In genomic region chr4:52911684-52912294, GRCh38 we compare ENCODE assay signal across 7 cellular contexts. TPM values are rescaled to one million over a fixed set of nuclear protein-coding genes. Genes with fewer than 3 reads are reported as not detected.
DNase-seq lines count a peak whose midpoint lies in the region; ATAC-seq, FAIRE-seq and TF ChIP-seq lines count a peak whose summit lies in the region.

No MANE protein-coding gene starts in this region.

- H3K36me3 ChIP-seq in HCT116 (ENCODE audit: control insufficient read depth in 1 of 2, insufficient read depth in 2 of 2, low read length in 2 of 2) (no peaks in the 10 kb centered on the region), astrocyte (ENCODE audit: insufficient read depth, low read length) (no peaks in the 10 kb centered on the region)

- H4K20me1 ChIP-seq in HCT116 (ENCODE audit: insufficient read depth) (no peaks in the 10 kb centered on the region), astrocyte (ENCODE audit: insufficient read depth, low read length) (no peaks in the 10 kb centered on the region)

- no peaks in the 10 kb centered on the region for H3K27me3 Mint-ChIP-seq in T-helper 2 cell treated with Interferon-gamma antibody and Interleukin-4, amounts not matched to agents 5 μg/mL and 100 μg/mL, for 36 hours (ENCODE audit: low read depth)
- no peaks in the 10 kb centered on the region for H3K27me3 Mint-ChIP-seq in astrocyte (ENCODE audit: low read depth, unreplicated experiment)

- DNase-seq in GM10266 (ENCODE audit: extremely low spot score) (peak; percentile 60), HCT116 (ENCODE audit: low read depth, low spot score) (peak; percentile 77), NCI-H1105 (lab: John Stamatoyannopoulos, UW) (peak; percentile 30), astrocyte (ENCODE audit: low read depth) (peak; percentile 14), iPS-NIHi11 (ENCODE audit: low spot score) (peak; percentile 82)
- DNase-seq in T-helper 2 cell treated with Interferon-gamma antibody and Interleukin-4, amounts not matched to agents 5 μg/mL and 100 μg/mL, for 36 hours (ENCODE audit: low spot score), result peak; percentile 43
- DNase-seq in stimulated activated CD4-positive, alpha-beta T cell treated with anti-CD3 and anti-CD28 coated beads, Interleukin-1b, Interleukin-23, amount 100 ng/mL, for 4 hours (ENCODE audit: low read depth in 2 of 2), result peak; percentile 47 to 52

- intact Hi-C loops in HCT116 (cut with micrococcal nuclease), result no loop called here

- H3K27ac ChIP-seq in HCT116 (ENCODE audit: low read depth, low read length) (no peak overlapping the region), astrocyte (ENCODE audit: low read depth, low read length) (no peak overlapping the region)

- H3K4me2 ChIP-seq in HCT116 (ENCODE audit: low read length), result no peak overlapping the region
- H3K4me2 ChIP-seq in astrocyte (ENCODE audit: low read length), result no peak overlapping the region

- TF ChIP-seq CTCF in GM10266 (IDR thresholded peaks at IDR 0.05; ENCODE audit: control insufficient read depth, insufficient read depth, low read depth, missing control alignments) (peak; percentile 73), HCT116 (IDR thresholded peaks at IDR 0.05 in 2 of 3, conservative IDR thresholded peaks at IDR 0.05 in 1 of 3; ENCODE audit: borderline replicate concordance in 1 of 3, insufficient read depth in 1 of 3, low read depth in 2 of 3, low read length in 2 of 3) (peak; percentile 41 to 97 (median 90); a peak in 5 of 6 replicates), astrocyte (IDR thresholded peaks at IDR 0.05; ENCODE audit: insufficient read depth, low read depth, low read length) (peak; percentile 49)

- no peak overlapping the region for H3K4me3 ChIP-seq in HCT116 (replicated peaks in 1 of 2; ENCODE audit: low read depth in 1 of 2, low read length in 2 of 2)
- H3K4me3 ChIP-seq in astrocyte (ENCODE audit: insufficient read depth, low read depth, low read length), result no peak overlapping the region

- RAD21 ChIA-PET in HCT116 (lab: Charles Lee; ENCODE audit: low non-redundant PET in 1 of 2, low total read pairs in 2 of 2, uncharacterized antibody in 2 of 2, unreplicated experiment in 2 of 2), result no interaction called here

- no TSS peak for BruUV-seq in HCT116 (replicated peaks; lab: Mats Ljungman, UMichigan)

- H3K4me1 ChIP-seq in HCT116 (ENCODE audit: control insufficient read depth in 1 of 2, insufficient read depth in 2 of 2, low read length in 2 of 2) (0 out of 4 replicates have a peak, but pooled peaks cover 0 to 3% of the 10 kb centered on the region in 2 experiments), astrocyte (ENCODE audit: insufficient read depth, low read length) (peaks cover 15% of the 10 kb centered on the region)

- TF ChIP-seq POLR2A in HCT116 (IDR thresholded peaks at IDR 0.05; ENCODE audit: borderline replicate concordance, extremely low read depth, insufficient read depth, insufficient read length), result no peak

- peak; percentile 94 for ATAC-seq in HCT116

- peak; percentile 40 for TF ChIP-seq RAD21 in HCT116 (IDR thresholded peaks at IDR 0.05; ENCODE audit: low read depth)

- H3K27ac Mint-ChIP-seq in T-helper 2 cell treated with Interferon-gamma antibody and Interleukin-4, amounts not matched to agents 5 μg/mL and 100 μg/mL, for 36 hours, result no peak overlapping the region
- H3K27ac Mint-ChIP-seq in astrocyte (ENCODE audit: unreplicated experiment), result no peak overlapping the region

- H3K79me2 ChIP-seq in HCT116 (ENCODE audit: insufficient read depth, low read length), result no peaks in the 10 kb centered on the region
- no peaks in the 10 kb centered on the region for H3K79me2 ChIP-seq in astrocyte (ENCODE audit: insufficient read depth, low read length)

- CTCF ChIA-PET in HCT116 (lab: Charles Lee), result interaction anchor here (0.8 to 1.3 kb wide), 10 partner anchors 8 to 366 kb away, joined by 3 to 9 read pairs (median 4); no protein-coding TSS in a partner anchor

- H3K27me3 ChIP-seq in HCT116 (ENCODE audit: insufficient read depth, low read length) (no peaks in the 10 kb centered on the region), astrocyte (ENCODE audit: insufficient read depth, low read length) (no peaks in the 10 kb centered on the region)

- POLR2A ChIA-PET in HCT116 (lab: Charles Lee), result interaction anchor here (0.8 kb wide), 1 partner anchor 190 kb away, joined by 11 read pairs; no protein-coding TSS in a partner anchor

- H3K4me1 Mint-ChIP-seq in T-helper 2 cell treated with Interferon-gamma antibody and Interleukin-4, amounts not matched to agents 5 μg/mL and 100 μg/mL, for 36 hours (ENCODE audit: low read depth), result peaks cover 4% of the 10 kb centered on the region
- H3K4me1 Mint-ChIP-seq in astrocyte (ENCODE audit: low read depth, unreplicated experiment), result peaks cover 10% of the 10 kb centered on the region

- no peak overlapping the region for H2AFZ ChIP-seq in HCT116 (ENCODE audit: low read depth, low read length, poor library complexity, severe bottlenecking)
- no peak overlapping the region for H2AFZ ChIP-seq in astrocyte (ENCODE audit: low read depth, low read length)

- H3K9ac ChIP-seq in HCT116 (ENCODE audit: low read length), result no peak overlapping the region
- no peak overlapping the region for H3K9ac ChIP-seq in astrocyte (ENCODE audit: low read length)

- H3K9me3 Mint-ChIP-seq in T-helper 2 cell treated with Interferon-gamma antibody and Interleukin-4, amounts not matched to agents 5 μg/mL and 100 μg/mL, for 36 hours, result no peaks in the 10 kb centered on the region
- H3K9me3 Mint-ChIP-seq in astrocyte (ENCODE audit: unreplicated experiment), result no peaks in the 10 kb centered on the region

- H3K9me3 ChIP-seq in HCT116 (ENCODE audit: control insufficient read depth in 1 of 2, insufficient read depth in 1 of 2, low read depth in 1 of 2, low read length in 2 of 2) (no peaks in the 10 kb centered on the region), astrocyte (ENCODE audit: insufficient read depth, low read depth, low read length) (no peaks in the 10 kb centered on the region)

- no peak for FAIRE-seq in astrocyte (lab: Jason Lieb, UNC)

- no peak overlapping the region for H3K4me3 Mint-ChIP-seq in T-helper 2 cell treated with Interferon-gamma antibody and Interleukin-4, amounts not matched to agents 5 μg/mL and 100 μg/mL, for 36 hours
- H3K4me3 Mint-ChIP-seq in astrocyte (ENCODE audit: unreplicated experiment), result no peak overlapping the region

- H3K36me3 Mint-ChIP-seq in T-helper 2 cell treated with Interferon-gamma antibody and Interleukin-4, amounts not matched to agents 5 μg/mL and 100 μg/mL, for 36 hours (ENCODE audit: low read depth), result no peaks in the 10 kb centered on the region
- no peaks in the 10 kb centered on the region for H3K36me3 Mint-ChIP-seq in astrocyte (ENCODE audit: low read depth, unreplicated experiment)

- no peaks in the 10 kb centered on the region for H3K9me2 ChIP-seq in HCT116 (ENCODE audit: insufficient read depth)

TF ChIP-seq in HCT116, 20 proteins besides CTCF, POLR2A, EP300 and RAD21:
- TF ChIP-seq, protein P1, sequence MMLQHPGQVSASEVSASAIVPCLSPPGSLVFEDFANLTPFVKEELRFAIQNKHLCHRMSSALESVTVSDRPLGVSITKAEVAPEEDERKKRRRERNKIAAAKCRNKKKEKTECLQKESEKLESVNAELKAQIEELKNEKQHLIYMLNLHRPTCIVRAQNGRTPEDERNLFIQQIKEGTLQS (IDR thresholded peaks at IDR 0.05), result no peak
- peak; percentile 12; the same call in 1 of the 2 replicates for TF ChIP-seq ELF1 (IDR thresholded peaks at IDR 0.05; ENCODE audit: borderline replicate concordance, low read depth)
- no peak for TF ChIP-seq MAX (IDR thresholded peaks at IDR 0.05)
- TF ChIP-seq FOSL1 (IDR thresholded peaks at IDR 0.05; ENCODE audit: low read depth), result no peak
- no peak for TF ChIP-seq EZH2 (IDR thresholded peaks at IDR 0.05)
- TF ChIP-seq CBX3 (IDR thresholded peaks at IDR 0.05; ENCODE audit: low read depth), result 0 out of 2 replicates have a peak, but pooled peaks have one; percentile 48
- no peak for TF ChIP-seq EGR1 (IDR thresholded peaks at IDR 0.05; ENCODE audit: low read depth)
- no peak for TF ChIP-seq SIN3A (IDR thresholded peaks at IDR 0.05; ENCODE audit: low read depth)

RNA-seq across cellular contexts. Expression of gene RASL11B, which starts 49.7 kb away (rescaled TPM):
- 0.34 TPM for total RNA-seq in HCT116 (2021; ENCODE audit: unreplicated experiment)
- 0.18 TPM in 1 of 2 replicates, not detected in the other for polyA plus RNA-seq in HCT116 (2012)
- total RNA-seq in astrocyte, result 4.4 and 5.1 TPM in 2 replicates

Comparison
In these comparisons a context has a peak if more than half of its experiments do, and no peak if none do; other contexts are left out.
1. DNase-seq: peak in every context shown above with its lines; median percentile 82 in iPS-NIHi11; 77 in HCT116; 60 in GM10266; 50 in stimulated activated CD4-positive, alpha-beta T cell treated with anti-CD3 and anti-CD28 coated beads, Interleukin-1b, Interleukin-23, amount 100 ng/mL, for 4 hours; 43 in T-helper 2 cell treated with Interferon-gamma antibody and Interleukin-4, amounts not matched to agents 5 μg/mL and 100 μg/mL, for 36 hours; 30 in NCI-H1105; 14 in astrocyte.